Comparison of ENCODE assay signal across 14 cellular contexts in the genomic region with DNA sequence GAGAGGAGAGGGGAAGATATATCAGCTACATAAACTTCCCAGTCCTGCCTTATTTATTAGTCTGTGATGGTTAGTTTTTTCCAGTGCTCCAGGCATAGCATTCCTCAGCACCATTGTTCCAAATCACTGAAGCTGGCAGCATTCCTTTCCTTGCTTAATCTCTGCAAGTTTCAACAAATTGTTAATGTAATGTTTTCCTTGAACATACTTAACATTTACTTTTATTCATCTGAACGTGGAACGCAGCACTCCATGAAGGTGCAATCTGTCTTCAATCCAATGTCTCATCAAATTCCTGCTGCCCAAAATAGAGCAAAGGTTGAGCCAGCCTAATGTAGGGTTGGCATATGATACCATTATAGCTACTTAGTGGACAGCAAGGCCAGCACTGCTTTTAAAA.
DNase-seq lines count a peak whose midpoint lies in the region; ATAC-seq and TF ChIP-seq lines count a peak whose summit lies in the region.
"Had no signal": no experiment of that assay in that cellular context is flagged by ENCODE, and none has a peak within 500 bp of the region (broad histone marks: within the 10 kb centered on the region; RNA-seq: fewer than 3 reads in every experiment).

No MANE protein-coding gene starts in this region.

- peak; percentile 48 for ATAC-seq in esophagus mucosa

- no CpG with 5 or more reads among the region's 2 CpGs for WGBS in mesendoderm (ENCODE audit: extremely low coverage, insufficient coverage, low lambda C conversion rate)
- WGBS in thyroid gland, 2 donors = 13 to 17% methylated on average over 2 of the region's 2 CpGs

- H2BK15ac ChIP-seq in mesendoderm (replicated peaks; ENCODE audit: low read depth) = no peak overlapping the region

- H2AK5ac ChIP-seq in mesendoderm (ENCODE audit: low read length) = no peak overlapping the region

- no peak overlapping the region for H3K9ac ChIP-seq in mesendoderm (ENCODE audit: low read length)

- intact Hi-C loops in thyroid gland (cut with DNase I) = no loop called here
- intact Hi-C loops in left ventricle myocardium inferior (cut with micrococcal nuclease) = no loop called here

- H3K27ac ChIP-seq in mesendoderm (ENCODE audit: low read depth, low read length) (no peak overlapping the region), thyroid gland (peak overlapping the region; percentile 79 to 88 (median 85)), left ventricle myocardium inferior (replicated peaks) (no peak overlapping the region)

- H3K27me3 ChIP-seq in mesendoderm (ENCODE audit: insufficient read depth, low read length, poor library complexity) = no peaks in the 10 kb centered on the region
- H3K27me3 ChIP-seq in thyroid gland = no peaks in the 10 kb centered on the region
- peaks cover 8% of the 10 kb centered on the region for H3K27me3 ChIP-seq in left ventricle myocardium inferior (ENCODE audit: low read depth)

- peak in 1 of 2 donors; percentile 7 for TF ChIP-seq POLR2A in thyroid gland (IDR thresholded peaks at IDR 0.05)

- in situ Hi-C loops in G401 (cut with HindIII; ENCODE audit: low sequenced_read_pairs) = no loop called here

- no peak overlapping the region for H3K4me3 ChIP-seq in mesendoderm (ENCODE audit: low read length)
- no peak overlapping the region for H3K4me3 ChIP-seq in thyroid gland (replicated peaks in 1 of 3)
- H3K4me3 ChIP-seq in left ventricle myocardium inferior = no peak overlapping the region

- no peak overlapping the region for H3K4me2 ChIP-seq in mesendoderm (ENCODE audit: low read length)

- H3K4me1 ChIP-seq in mesendoderm (ENCODE audit: control insufficient read depth, low read depth, low read length) (no peaks in the 10 kb centered on the region), thyroid gland (peaks cover 35 to 45% of the 10 kb centered on the region in 2 donors), left ventricle myocardium inferior (no peaks in the 10 kb centered on the region)

- no peak for TF ChIP-seq CTCF in thyroid gland (IDR thresholded peaks at IDR 0.05)
- no peak for TF ChIP-seq CTCF in left ventricle myocardium inferior (IDR thresholded peaks at IDR 0.05; ENCODE audit: borderline replicate concordance)

- H3K79me1 ChIP-seq in mesendoderm (ENCODE audit: low read length) = no peaks in the 10 kb centered on the region

- no peak overlapping the region for H4K5ac ChIP-seq in mesendoderm (ENCODE audit: low read length)

- H2BK120ac ChIP-seq in mesendoderm (ENCODE audit: low read depth, low read length) = no peak overlapping the region

- no peak overlapping the region for H4K8ac ChIP-seq in mesendoderm (ENCODE audit: low read depth, low read length)

- H3K56ac ChIP-seq in mesendoderm (ENCODE audit: low read length) = no peak overlapping the region

- no peak overlapping the region for H3K18ac ChIP-seq in mesendoderm (ENCODE audit: low read length)

- H3K23ac ChIP-seq in mesendoderm (ENCODE audit: low read length) = no peak overlapping the region

- no peaks in the 10 kb centered on the region for H3K79me2 ChIP-seq in mesendoderm (ENCODE audit: control insufficient read depth, insufficient read depth, low read length)

- H3K36me3 ChIP-seq in mesendoderm (ENCODE audit: control insufficient read depth, insufficient read depth, low read length) = no peaks in the 10 kb centered on the region
- H3K36me3 ChIP-seq in thyroid gland = no peaks in the 10 kb centered on the region
- no peaks in the 10 kb centered on the region for H3K36me3 ChIP-seq in left ventricle myocardium inferior

- no peak overlapping the region for H2BK5ac ChIP-seq in mesendoderm (ENCODE audit: low read length)

- H3K4ac ChIP-seq in mesendoderm (ENCODE audit: low read depth, low read length) = no peak overlapping the region

- H3K9me3 ChIP-seq in thyroid gland = no peaks in the 10 kb centered on the region
- H3K9me3 ChIP-seq in left ventricle myocardium inferior (replicated peaks) = no peaks in the 10 kb centered on the region

- DNase-seq in G401 (ENCODE audit: low spot score) (peak; percentile 46), mesendoderm (peak; percentile 39), thyroid gland (peak; percentile 66 to 73), left ventricle myocardium inferior (no peak)
- DNase-seq in stimulated activated CD4-positive, alpha-beta T cell treated with anti-CD3 and anti-CD28 coated beads, Interleukin-4, amount 100 ng/mL, for 4 hours = no peak
- no peak for DNase-seq in activated T-cell treated with anti-CD3 and anti-CD28 coated beads, Interleukin-2, amount 50 U/mL, for 1 hour
- DNase-seq: AML-193; CD4-positive, alpha-beta memory T cell; KBM-7; NCI-H1092; NCI-H226; NCI-H526; RPMI8226 had no signal

Comparison
In these comparisons a context has a peak if more than half of its experiments do, and no peak if none do; other contexts are left out.
1. DNase-seq: peak in G401 (single experiment), mesendoderm (single experiment) and thyroid gland (2 of 2); none in stimulated activated CD4-positive, alpha-beta T cell treated with anti-CD3 and anti-CD28 coated beads, Interleukin-4, amount 100 ng/mL, for 4 hours (0 of 2), left ventricle myocardium inferior (single experiment) and activated T-cell treated with anti-CD3 and anti-CD28 coated beads, Interleukin-2, amount 50 U/mL, for 1 hour (single experiment).
2. H3K27ac ChIP-seq: peak in thyroid gland (3 of 3); none in mesendoderm (single experiment) and left ventricle myocardium inferior (single experiment).